Comparison of ENCODE assay signal across 1 cellular context in the genomic region with DNA sequence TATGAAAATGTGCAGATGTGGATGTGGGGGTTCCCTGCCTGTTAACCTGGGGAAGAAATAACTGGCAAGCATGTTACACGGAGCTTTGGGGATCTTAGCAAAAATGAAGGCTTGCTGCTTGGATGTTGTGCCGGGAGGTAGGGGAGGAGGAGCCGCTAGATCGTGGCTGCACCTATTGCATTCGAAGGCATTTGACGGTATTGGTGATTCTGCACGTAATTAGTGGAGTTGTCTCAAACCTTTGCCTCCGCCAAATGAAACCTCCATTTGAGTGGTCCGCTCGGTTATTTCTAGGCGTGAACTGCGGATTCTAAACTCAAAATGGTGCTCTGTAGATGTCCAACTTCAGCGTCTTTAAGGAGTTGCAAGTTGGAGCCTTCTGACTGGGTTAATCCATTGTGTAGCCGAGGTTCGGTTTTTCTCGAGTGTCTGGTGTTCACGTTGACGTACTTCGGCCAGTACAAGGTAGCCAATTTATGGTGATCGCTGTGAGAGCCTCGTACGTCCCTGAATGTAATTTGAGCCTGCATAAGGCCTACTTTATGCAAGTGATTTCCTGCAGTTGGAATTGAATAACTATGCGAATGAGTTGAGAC.
TF ChIP-seq lines count a peak whose summit lies in the region.

No MANE protein-coding gene starts in this region.

TF ChIP-seq in HepG2, 621 proteins besides CTCF, POLR2A, EP300 and RAD21 (continued from another document and continues in another):
- TF ChIP-seq, protein P1, sequence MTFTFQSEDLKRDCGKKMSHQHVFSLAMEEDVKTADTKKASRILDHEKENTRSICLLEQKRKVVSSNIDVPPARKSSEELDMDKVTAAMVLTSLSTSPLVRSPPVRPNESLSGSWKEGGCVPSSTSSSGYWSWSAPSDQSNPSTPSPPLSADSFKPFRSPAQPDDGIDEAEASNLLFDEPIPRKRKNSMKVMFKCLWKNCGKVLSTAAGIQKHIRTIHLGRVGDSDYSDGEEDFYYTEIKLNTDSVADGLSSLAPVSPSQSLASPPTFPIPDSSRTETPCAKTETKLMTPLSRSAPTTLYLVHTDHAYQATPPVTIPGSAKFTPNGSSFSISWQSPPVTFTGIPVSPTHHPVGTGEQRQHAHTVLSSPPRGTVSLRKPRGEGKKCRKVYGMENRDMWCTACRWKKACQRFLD (CRISPR knock-in tag; IDR thresholded peaks at IDR 0.05; ENCODE audit: borderline replicate concordance): no peak
- TF ChIP-seq ZNF264 (CRISPR knock-in tag; IDR thresholded peaks at IDR 0.05) (no peak), ZNF816 (CRISPR knock-in tag; IDR thresholded peaks at IDR 0.05; ENCODE audit: borderline replicate concordance) (no peak), ZNF772 (CRISPR knock-in tag; IDR thresholded peaks at IDR 0.05) (0 out of 2 replicates have a peak, but pooled peaks have one; percentile 19), ZNF256 (CRISPR knock-in tag; conservative IDR thresholded peaks at IDR 0.05) (no peak), ZNF44 (CRISPR knock-in tag; IDR thresholded peaks at IDR 0.05) (0 out of 2 replicates have a peak, but pooled peaks have one; percentile 40), ZFP36L1 (CRISPR knock-in tag; IDR thresholded peaks at IDR 0.05) (0 out of 2 replicates have a peak, but pooled peaks have one; percentile 36), KLF9 (CRISPR knock-in tag; IDR thresholded peaks at IDR 0.05; ENCODE audit: low read depth) (no peak), ZNF615 (CRISPR knock-in tag; IDR thresholded peaks at IDR 0.05; ENCODE audit: borderline replicate concordance) (no peak), NFYB (CRISPR knock-in tag; IDR thresholded peaks at IDR 0.05) (no peak), MIXL1 (CRISPR knock-in tag; IDR thresholded peaks at IDR 0.05) (no peak), ATRX (CRISPR knock-in tag; IDR thresholded peaks at IDR 0.05; ENCODE audit: borderline replicate concordance) (no peak), HDAC1 (CRISPR knock-in tag; IDR thresholded peaks at IDR 0.05) (no peak), NCOA1 (CRISPR knock-in tag; IDR thresholded peaks at IDR 0.05) (no peak), RNF2 (conservative IDR thresholded peaks at IDR 0.05; ENCODE audit: low read depth) (0 out of 2 replicates have a peak, but pooled peaks have one; percentile 28), ASH2L (IDR thresholded peaks at IDR 0.05; ENCODE audit: insufficient read length, low read depth, low read length) (no peak), SRSF4 (IDR thresholded peaks at IDR 0.05; ENCODE audit: low read depth, low read length, poor library complexity, severe bottlenecking) (no peak), ZNF501 (CRISPR knock-in tag; IDR thresholded peaks at IDR 0.05) (peak; percentile 78), MAFK (conservative IDR thresholded peaks at IDR 0.05 in 1 of 2, IDR thresholded peaks at IDR 0.05 in 1 of 2; ENCODE audit: low read length in 2 of 2) (no peak), STAG1 (CRISPR knock-in tag; IDR thresholded peaks at IDR 0.05) (no peak), HOXA5 (CRISPR knock-in tag; IDR thresholded peaks at IDR 0.05) (no peak), HMG20A (CRISPR knock-in tag; IDR thresholded peaks at IDR 0.05; ENCODE audit: borderline replicate concordance) (no peak), EHMT2 (IDR thresholded peaks at IDR 0.05; ENCODE audit: borderline replicate concordance, low read depth, low read length) (no peak), FOXO1 (CRISPR knock-in tag; IDR thresholded peaks at IDR 0.05) (no peak), ZNF589 (CRISPR knock-in tag; conservative IDR thresholded peaks at IDR 0.05) (no peak), TGIF2 (CRISPR knock-in tag; IDR thresholded peaks at IDR 0.05) (no peak), YY1 (IDR thresholded peaks at IDR 0.05; ENCODE audit: insufficient read depth, insufficient replicate concordance, low read depth, low read length) (no peak), NFATC3 (CRISPR knock-in tag; IDR thresholded peaks at IDR 0.05) (no peak), ZNF569 (CRISPR knock-in tag; IDR thresholded peaks at IDR 0.05; ENCODE audit: borderline replicate concordance) (no peak), IRX3 (CRISPR knock-in tag; IDR thresholded peaks at IDR 0.05; ENCODE audit: borderline replicate concordance, low read depth) (no peak), CAMTA2 (CRISPR knock-in tag; IDR thresholded peaks at IDR 0.05; ENCODE audit: borderline replicate concordance) (no peak), SAP130 (CRISPR knock-in tag; IDR thresholded peaks at IDR 0.05; ENCODE audit: low read depth) (peak; percentile 15; the same call in 1 of the 2 replicates), NCOA2 (CRISPR knock-in tag; IDR thresholded peaks at IDR 0.05) (no peak), POLR2AphosphoS5 (IDR thresholded peaks at IDR 0.05; ENCODE audit: low read depth, low read length) (no peak)
- TF ChIP-seq, protein P2, sequence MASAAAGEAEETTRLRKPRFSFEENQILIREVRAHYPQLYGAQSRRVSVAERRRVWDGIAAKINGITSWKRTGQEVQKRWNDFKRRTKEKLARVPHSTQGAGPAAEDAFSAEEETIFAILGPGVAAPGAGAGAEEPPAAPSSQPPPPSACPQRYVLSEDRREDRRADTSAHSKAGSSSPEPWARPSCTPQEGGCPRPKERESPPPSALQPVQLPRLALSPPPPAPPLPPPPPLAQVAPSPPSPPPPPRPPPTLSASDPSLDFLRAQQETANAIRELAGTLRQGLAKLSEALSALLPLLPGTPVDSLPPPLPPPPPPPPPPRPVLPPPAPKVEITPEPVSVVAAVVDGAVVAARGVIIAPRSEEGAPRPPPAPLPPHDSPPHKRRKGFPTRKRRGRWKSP (CRISPR knock-in tag; IDR thresholded peaks at IDR 0.05): peak; percentile 75; the same call in 1 of the 2 replicates
- TF ChIP-seq, protein P3, sequence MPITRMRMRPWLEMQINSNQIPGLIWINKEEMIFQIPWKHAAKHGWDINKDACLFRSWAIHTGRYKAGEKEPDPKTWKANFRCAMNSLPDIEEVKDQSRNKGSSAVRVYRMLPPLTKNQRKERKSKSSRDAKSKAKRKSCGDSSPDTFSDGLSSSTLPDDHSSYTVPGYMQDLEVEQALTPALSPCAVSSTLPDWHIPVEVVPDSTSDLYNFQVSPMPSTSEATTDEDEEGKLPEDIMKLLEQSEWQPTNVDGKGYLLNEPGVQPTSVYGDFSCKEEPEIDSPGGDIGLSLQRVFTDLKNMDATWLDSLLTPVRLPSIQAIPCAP (CRISPR knock-in tag; IDR thresholded peaks at IDR 0.05; ENCODE audit: low read depth): no peak
- TF ChIP-seq, protein P4, sequence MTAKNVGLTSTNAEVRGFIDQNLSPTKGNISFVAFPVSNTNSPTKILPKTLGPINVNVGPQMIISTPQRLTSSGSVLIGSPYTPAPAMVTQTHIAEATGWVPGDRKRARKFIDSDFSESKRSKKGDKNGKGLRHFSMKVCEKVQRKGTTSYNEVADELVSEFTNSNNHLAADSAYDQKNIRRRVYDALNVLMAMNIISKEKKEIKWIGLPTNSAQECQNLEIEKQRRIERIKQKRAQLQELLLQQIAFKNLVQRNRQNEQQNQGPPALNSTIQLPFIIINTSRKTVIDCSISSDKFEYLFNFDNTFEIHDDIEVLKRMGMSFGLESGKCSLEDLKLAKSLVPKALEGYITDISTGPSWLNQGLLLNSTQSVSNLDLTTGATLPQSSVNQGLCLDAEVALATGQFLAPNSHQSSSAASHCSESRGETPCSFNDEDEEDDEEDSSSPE (CRISPR knock-in tag; IDR thresholded peaks at IDR 0.05): peak; percentile 33; the same call in 1 of the 2 replicates
- TF ChIP-seq, protein P5, sequence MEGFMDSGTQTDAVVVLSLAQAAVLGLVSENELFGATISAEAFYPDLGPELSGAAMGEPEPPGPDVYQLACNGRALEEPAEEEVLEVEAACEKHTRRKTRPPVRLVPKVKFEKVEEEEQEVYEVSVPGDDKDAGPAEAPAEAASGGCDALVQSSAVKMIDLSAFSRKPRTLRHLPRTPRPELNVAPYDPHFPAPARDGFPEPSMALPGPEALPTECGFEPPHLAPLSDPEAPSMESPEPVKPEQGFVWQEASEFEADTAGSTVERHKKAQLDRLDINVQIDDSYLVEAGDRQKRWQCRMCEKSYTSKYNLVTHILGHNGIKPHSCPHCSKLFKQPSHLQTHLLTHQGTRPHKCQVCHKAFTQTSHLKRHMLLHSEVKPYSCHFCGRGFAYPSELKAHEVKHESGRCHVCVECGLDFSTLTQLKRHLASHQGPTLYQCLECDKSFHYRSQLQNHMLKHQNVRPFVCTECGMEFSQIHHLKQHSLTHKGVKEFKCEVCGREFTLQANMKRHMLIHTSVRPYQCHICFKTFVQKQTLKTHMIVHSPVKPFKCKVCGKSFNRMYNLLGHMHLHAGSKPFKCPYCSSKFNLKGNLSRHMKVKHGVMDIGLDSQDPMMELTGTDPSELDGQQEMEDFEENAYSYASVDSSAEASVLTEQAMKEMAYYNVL (CRISPR knock-in tag; IDR thresholded peaks at IDR 0.05; ENCODE audit: borderline replicate concordance): no peak
- TF ChIP-seq, protein P6, sequence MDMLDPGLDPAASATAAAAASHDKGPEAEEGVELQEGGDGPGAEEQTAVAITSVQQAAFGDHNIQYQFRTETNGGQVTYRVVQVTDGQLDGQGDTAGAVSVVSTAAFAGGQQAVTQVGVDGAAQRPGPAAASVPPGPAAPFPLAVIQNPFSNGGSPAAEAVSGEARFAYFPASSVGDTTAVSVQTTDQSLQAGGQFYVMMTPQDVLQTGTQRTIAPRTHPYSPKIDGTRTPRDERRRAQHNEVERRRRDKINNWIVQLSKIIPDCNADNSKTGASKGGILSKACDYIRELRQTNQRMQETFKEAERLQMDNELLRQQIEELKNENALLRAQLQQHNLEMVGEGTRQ (IDR thresholded peaks at IDR 0.05; ENCODE audit: low read depth, low read length): no peak
- TF ChIP-seq, protein P6 (CRISPR knock-in tag; IDR thresholded peaks at IDR 0.05; ENCODE audit: borderline replicate concordance): no peak
- TF ChIP-seq, protein P7, sequence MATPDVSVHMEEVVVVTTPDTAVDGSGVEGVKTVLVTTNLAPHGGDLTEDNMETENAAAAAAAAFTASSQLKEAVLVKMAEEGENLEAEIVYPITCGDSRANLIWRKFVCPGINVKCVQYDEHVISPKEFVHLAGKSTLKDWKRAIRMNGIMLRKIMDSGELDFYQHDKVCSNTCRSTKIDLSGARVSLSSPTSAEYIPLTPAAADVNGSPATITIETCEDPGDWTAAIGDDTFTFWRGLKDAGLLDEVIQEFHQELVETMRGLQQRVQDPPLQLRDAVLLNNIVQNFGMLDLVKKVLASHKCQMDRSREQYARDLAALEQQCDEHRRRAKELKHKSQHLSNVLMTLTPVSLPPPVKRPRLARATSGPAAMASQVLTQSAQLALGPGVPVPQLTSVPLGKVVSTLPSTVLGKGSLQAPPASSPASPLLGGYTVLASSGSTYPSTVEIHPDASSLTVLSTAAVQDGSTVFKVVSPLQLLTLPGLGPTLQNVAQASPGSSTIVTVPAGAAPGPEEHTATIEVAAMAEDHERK (CRISPR knock-in tag; IDR thresholded peaks at IDR 0.05; ENCODE audit: low read depth): no peak
- TF ChIP-seq, protein P8, sequence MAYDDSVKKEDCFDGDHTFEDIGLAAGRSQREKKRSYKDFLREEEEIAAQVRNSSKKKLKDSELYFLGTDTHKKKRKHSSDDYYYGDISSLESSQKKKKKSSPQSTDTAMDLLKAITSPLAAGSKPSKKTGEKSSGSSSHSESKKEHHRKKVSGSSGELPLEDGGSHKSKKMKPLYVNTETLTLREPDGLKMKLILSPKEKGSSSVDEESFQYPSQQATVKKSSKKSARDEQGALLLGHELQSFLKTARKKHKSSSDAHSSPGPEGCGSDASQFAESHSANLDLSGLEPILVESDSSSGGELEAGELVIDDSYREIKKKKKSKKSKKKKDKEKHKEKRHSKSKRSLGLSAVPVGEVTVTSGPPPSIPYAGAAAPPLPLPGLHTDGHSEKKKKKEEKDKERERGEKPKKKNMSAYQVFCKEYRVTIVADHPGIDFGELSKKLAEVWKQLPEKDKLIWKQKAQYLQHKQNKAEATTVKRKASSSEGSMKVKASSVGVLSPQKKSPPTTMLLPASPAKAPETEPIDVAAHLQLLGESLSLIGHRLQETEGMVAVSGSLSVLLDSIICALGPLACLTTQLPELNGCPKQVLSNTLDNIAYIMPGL (CRISPR knock-in tag; IDR thresholded peaks at IDR 0.05; ENCODE audit: borderline replicate concordance in 1 of 2, low read depth in 1 of 2): peak in 1 of 2 experiments; percentile 29; a peak in 1 of 4 replicates
- TF ChIP-seq, protein P9, sequence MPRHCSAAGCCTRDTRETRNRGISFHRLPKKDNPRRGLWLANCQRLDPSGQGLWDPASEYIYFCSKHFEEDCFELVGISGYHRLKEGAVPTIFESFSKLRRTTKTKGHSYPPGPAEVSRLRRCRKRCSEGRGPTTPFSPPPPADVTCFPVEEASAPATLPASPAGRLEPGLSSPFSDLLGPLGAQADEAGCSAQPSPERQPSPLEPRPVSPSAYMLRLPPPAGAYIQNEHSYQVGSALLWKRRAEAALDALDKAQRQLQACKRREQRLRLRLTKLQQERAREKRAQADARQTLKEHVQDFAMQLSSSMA (CRISPR knock-in tag; IDR thresholded peaks at IDR 0.05): no peak
- TF ChIP-seq, protein P10, sequence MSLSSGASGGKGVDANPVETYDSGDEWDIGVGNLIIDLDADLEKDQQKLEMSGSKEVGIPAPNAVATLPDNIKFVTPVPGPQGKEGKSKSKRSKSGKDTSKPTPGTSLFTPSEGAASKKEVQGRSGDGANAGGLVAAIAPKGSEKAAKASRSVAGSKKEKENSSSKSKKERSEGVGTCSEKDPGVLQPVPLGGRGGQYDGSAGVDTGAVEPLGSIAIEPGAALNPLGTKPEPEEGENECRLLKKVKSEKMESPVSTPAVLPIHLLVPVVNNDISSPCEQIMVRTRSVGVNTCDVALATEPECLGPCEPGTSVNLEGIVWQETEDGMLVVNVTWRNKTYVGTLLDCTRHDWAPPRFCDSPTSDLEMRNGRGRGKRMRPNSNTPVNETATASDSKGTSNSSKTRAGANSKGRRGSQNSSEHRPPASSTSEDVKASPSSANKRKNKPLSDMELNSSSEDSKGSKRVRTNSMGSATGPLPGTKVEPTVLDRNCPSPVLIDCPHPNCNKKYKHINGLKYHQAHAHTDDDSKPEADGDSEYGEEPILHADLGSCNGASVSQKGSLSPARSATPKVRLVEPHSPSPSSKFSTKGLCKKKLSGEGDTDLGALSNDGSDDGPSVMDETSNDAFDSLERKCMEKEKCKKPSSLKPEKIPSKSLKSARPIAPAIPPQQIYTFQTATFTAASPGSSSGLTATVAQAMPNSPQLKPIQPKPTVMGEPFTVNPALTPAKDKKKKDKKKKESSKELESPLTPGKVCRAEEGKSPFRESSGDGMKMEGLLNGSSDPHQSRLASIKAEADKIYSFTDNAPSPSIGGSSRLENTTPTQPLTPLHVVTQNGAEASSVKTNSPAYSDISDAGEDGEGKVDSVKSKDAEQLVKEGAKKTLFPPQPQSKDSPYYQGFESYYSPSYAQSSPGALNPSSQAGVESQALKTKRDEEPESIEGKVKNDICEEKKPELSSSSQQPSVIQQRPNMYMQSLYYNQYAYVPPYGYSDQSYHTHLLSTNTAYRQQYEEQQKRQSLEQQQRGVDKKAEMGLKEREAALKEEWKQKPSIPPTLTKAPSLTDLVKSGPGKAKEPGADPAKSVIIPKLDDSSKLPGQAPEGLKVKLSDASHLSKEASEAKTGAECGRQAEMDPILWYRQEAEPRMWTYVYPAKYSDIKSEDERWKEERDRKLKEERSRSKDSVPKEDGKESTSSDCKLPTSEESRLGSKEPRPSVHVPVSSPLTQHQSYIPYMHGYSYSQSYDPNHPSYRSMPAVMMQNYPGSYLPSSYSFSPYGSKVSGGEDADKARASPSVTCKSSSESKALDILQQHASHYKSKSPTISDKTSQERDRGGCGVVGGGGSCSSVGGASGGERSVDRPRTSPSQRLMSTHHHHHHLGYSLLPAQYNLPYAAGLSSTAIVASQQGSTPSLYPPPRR (CRISPR knock-in tag; IDR thresholded peaks at IDR 0.05; ENCODE audit: borderline replicate concordance): no peak
